ENCODE assay signal across 1 cellular context in the genomic region with DNA sequence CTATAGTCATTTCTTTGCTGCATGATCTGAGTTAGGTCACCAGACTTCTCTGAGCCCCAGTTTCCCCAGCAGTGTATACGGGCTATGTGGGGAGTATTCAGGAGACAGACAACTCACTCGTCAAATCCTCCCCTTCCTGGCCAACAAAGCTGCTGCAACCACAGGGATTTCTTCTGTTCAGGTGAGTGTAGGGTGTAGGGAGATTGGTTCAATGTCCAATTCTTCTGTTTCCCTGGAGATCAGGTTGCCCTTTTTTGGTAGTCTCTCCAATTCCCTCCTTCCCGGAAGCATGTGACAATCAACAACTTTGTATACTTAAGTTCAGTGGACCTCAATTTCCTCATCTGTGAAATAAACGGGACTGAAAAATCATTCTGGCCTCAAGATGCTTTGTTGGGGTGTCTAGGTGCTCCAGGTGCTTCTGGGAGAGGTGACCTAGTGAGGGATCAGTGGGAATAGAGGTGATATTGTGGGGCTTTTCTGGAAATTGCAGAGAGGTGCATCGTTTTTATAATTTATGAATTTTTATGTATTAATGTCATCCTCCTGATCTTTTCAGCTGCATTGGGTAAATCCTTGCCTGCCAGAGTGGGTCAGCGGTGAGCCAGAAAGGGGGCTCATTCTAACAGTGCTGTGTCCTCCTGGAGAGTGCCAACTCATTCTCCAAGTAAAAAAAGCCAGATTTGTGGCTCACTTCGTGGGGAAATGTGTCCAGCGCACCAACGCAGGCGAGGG.
TF ChIP-seq lines count a peak whose summit lies in the region.

No MANE protein-coding gene starts in this region.

TF ChIP-seq in HepG2, 621 proteins besides CTCF, POLR2A, EP300 and RAD21 (continued from another document and continues in another):
- TF ChIP-seq, protein P1, sequence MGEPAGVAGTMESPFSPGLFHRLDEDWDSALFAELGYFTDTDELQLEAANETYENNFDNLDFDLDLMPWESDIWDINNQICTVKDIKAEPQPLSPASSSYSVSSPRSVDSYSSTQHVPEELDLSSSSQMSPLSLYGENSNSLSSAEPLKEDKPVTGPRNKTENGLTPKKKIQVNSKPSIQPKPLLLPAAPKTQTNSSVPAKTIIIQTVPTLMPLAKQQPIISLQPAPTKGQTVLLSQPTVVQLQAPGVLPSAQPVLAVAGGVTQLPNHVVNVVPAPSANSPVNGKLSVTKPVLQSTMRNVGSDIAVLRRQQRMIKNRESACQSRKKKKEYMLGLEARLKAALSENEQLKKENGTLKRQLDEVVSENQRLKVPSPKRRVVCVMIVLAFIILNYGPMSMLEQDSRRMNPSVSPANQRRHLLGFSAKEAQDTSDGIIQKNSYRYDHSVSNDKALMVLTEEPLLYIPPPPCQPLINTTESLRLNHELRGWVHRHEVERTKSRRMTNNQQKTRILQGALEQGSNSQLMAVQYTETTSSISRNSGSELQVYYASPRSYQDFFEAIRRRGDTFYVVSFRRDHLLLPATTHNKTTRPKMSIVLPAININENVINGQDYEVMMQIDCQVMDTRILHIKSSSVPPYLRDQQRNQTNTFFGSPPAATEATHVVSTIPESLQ (CRISPR knock-in tag; conservative IDR thresholded peaks at IDR 0.05) = peak; percentile 46; the same call in 1 of the 2 replicates
- TF ChIP-seq ATF1 (CRISPR knock-in tag; IDR thresholded peaks at IDR 0.05) (no peak; the same call in 1 of the 2 replicates), SRSF1 (optimal IDR thresholded peaks at IDR 0.05; ENCODE audit: low read depth, low read length) (no peak), ZBTB8A (CRISPR knock-in tag; IDR thresholded peaks at IDR 0.05; ENCODE audit: borderline replicate concordance, low read depth) (peak; percentile 20; the same call in 1 of the 2 replicates), CBX2 (IDR thresholded peaks at IDR 0.05; ENCODE audit: low read depth, low read length) (no peak), CBX2 (CRISPR knock-in tag; IDR thresholded peaks at IDR 0.05; ENCODE audit: low read depth) (no peak), HDAC6 (IDR thresholded peaks at IDR 0.05; ENCODE audit: low read depth, low read length) (no peak), ZNF230 (CRISPR knock-in tag; IDR thresholded peaks at IDR 0.05) (no peak), HES4 (CRISPR knock-in tag; IDR thresholded peaks at IDR 0.05; ENCODE audit: borderline replicate concordance) (no peak), YEATS2 (CRISPR knock-in tag; IDR thresholded peaks at IDR 0.05; ENCODE audit: borderline replicate concordance) (peak; percentile 44; the same call in 1 of the 2 replicates), ZFP62 (CRISPR knock-in tag; IDR thresholded peaks at IDR 0.05) (no peak), ZNF619 (CRISPR knock-in tag; IDR thresholded peaks at IDR 0.05) (no peak), RXRA (CRISPR knock-in tag; IDR thresholded peaks at IDR 0.05) (no peak; the same call in 1 of the 2 replicates), ZNF124 (CRISPR knock-in tag; IDR thresholded peaks at IDR 0.05) (no peak), ZNF878 (CRISPR knock-in tag; IDR thresholded peaks at IDR 0.05) (peak; percentile 84; the same call in 1 of the 2 replicates), SNRNP70 (IDR thresholded peaks at IDR 0.05; ENCODE audit: low read depth, low read length) (no peak)
- TF ChIP-seq, protein P2, sequence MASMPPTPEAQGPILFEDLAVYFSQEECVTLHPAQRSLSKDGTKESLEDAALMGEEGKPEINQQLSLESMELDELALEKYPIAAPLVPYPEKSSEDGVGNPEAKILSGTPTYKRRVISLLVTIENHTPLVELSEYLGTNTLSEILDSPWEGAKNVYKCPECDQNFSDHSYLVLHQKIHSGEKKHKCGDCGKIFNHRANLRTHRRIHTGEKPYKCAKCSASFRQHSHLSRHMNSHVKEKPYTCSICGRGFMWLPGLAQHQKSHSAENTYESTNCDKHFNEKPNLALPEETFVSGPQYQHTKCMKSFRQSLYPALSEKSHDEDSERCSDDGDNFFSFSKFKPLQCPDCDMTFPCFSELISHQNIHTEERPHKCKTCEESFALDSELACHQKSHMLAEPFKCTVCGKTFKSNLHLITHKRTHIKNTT (CRISPR knock-in tag; IDR thresholded peaks at IDR 0.05) = no peak
- TF ChIP-seq, protein P3, sequence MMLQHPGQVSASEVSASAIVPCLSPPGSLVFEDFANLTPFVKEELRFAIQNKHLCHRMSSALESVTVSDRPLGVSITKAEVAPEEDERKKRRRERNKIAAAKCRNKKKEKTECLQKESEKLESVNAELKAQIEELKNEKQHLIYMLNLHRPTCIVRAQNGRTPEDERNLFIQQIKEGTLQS (CRISPR knock-in tag; IDR thresholded peaks at IDR 0.05) = no peak
- TF ChIP-seq, protein P4, sequence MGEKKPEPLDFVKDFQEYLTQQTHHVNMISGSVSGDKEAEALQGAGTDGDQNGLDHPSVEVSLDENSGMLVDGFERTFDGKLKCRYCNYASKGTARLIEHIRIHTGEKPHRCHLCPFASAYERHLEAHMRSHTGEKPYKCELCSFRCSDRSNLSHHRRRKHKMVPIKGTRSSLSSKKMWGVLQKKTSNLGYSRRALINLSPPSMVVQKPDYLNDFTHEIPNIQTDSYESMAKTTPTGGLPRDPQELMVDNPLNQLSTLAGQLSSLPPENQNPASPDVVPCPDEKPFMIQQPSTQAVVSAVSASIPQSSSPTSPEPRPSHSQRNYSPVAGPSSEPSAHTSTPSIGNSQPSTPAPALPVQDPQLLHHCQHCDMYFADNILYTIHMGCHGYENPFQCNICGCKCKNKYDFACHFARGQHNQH (CRISPR knock-in tag; IDR thresholded peaks at IDR 0.05) = peak; percentile 44
- TF ChIP-seq, protein P5, sequence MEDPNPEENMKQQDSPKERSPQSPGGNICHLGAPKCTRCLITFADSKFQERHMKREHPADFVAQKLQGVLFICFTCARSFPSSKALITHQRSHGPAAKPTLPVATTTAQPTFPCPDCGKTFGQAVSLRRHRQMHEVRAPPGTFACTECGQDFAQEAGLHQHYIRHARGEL (CRISPR knock-in tag; IDR thresholded peaks at IDR 0.05) = no peak
- TF ChIP-seq, protein P6, sequence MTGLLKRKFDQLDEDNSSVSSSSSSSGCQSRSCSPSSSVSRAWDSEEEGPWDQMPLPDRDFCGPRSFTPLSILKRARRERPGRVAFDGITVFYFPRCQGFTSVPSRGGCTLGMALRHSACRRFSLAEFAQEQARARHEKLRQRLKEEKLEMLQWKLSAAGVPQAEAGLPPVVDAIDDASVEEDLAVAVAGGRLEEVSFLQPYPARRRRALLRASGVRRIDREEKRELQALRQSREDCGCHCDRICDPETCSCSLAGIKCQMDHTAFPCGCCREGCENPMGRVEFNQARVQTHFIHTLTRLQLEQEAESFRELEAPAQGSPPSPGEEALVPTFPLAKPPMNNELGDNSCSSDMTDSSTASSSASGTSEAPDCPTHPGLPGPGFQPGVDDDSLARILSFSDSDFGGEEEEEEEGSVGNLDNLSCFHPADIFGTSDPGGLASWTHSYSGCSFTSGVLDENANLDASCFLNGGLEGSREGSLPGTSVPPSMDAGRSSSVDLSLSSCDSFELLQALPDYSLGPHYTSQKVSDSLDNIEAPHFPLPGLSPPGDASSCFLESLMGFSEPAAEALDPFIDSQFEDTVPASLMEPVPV (CRISPR knock-in tag; IDR thresholded peaks at IDR 0.05) = no peak
- TF ChIP-seq, protein P7, sequence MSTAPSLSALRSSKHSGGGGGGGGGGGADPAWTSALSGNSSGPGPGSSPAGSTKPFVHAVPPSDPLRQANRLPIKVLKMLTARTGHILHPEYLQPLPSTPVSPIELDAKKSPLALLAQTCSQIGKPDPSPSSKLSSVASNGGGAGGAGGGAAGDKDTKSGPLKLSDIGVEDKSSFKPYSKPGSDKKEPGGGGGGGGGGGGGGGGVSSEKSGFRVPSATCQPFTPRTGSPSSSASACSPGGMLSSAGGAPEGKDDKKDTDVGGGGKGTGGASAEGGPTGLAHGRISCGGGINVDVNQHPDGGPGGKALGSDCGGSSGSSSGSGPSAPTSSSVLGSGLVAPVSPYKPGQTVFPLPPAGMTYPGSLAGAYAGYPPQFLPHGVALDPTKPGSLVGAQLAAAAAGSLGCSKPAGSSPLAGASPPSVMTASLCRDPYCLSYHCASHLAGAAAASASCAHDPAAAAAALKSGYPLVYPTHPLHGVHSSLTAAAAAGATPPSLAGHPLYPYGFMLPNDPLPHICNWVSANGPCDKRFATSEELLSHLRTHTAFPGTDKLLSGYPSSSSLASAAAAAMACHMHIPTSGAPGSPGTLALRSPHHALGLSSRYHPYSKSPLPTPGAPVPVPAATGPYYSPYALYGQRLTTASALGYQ (CRISPR knock-in tag; IDR thresholded peaks at IDR 0.05) = peak; percentile 5; the same call in 1 of the 2 replicates
- TF ChIP-seq, protein P8, sequence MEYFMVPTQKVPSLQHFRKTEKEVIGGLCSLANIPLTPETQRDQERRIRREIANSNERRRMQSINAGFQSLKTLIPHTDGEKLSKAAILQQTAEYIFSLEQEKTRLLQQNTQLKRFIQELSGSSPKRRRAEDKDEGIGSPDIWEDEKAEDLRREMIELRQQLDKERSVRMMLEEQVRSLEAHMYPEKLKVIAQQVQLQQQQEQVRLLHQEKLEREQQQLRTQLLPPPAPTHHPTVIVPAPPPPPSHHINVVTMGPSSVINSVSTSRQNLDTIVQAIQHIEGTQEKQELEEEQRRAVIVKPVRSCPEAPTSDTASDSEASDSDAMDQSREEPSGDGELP (IDR thresholded peaks at IDR 0.05; ENCODE audit: borderline replicate concordance, low read depth) = peak; percentile 63; the same call in 1 of the 2 replicates
- TF ChIP-seq, protein P9, sequence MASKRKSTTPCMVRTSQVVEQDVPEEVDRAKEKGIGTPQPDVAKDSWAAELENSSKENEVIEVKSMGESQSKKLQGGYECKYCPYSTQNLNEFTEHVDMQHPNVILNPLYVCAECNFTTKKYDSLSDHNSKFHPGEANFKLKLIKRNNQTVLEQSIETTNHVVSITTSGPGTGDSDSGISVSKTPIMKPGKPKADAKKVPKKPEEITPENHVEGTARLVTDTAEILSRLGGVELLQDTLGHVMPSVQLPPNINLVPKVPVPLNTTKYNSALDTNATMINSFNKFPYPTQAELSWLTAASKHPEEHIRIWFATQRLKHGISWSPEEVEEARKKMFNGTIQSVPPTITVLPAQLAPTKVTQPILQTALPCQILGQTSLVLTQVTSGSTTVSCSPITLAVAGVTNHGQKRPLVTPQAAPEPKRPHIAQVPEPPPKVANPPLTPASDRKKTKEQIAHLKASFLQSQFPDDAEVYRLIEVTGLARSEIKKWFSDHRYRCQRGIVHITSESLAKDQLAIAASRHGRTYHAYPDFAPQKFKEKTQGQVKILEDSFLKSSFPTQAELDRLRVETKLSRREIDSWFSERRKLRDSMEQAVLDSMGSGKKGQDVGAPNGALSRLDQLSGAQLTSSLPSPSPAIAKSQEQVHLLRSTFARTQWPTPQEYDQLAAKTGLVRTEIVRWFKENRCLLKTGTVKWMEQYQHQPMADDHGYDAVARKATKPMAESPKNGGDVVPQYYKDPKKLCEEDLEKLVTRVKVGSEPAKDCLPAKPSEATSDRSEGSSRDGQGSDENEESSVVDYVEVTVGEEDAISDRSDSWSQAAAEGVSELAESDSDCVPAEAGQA (IDR thresholded peaks at IDR 0.05; ENCODE audit: low read depth) = 0 out of 2 replicates have a peak, but pooled peaks have one; percentile 11
- TF ChIP-seq, protein P9 (CRISPR knock-in tag; IDR thresholded peaks at IDR 0.05; ENCODE audit: borderline replicate concordance) = no peak
- TF ChIP-seq, protein P10, sequence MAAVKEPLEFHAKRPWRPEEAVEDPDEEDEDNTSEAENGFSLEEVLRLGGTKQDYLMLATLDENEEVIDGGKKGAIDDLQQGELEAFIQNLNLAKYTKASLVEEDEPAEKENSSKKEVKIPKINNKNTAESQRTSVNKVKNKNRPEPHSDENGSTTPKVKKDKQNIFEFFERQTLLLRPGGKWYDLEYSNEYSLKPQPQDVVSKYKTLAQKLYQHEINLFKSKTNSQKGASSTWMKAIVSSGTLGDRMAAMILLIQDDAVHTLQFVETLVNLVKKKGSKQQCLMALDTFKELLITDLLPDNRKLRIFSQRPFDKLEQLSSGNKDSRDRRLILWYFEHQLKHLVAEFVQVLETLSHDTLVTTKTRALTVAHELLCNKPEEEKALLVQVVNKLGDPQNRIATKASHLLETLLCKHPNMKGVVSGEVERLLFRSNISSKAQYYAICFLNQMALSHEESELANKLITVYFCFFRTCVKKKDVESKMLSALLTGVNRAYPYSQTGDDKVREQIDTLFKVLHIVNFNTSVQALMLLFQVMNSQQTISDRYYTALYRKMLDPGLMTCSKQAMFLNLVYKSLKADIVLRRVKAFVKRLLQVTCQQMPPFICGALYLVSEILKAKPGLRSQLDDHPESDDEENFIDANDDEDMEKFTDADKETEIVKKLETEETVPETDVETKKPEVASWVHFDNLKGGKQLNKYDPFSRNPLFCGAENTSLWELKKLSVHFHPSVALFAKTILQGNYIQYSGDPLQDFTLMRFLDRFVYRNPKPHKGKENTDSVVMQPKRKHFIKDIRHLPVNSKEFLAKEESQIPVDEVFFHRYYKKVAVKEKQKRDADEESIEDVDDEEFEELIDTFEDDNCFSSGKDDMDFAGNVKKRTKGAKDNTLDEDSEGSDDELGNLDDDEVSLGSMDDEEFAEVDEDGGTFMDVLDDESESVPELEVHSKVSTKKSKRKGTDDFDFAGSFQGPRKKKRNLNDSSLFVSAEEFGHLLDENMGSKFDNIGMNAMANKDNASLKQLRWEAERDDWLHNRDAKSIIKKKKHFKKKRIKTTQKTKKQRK (IDR thresholded peaks at IDR 0.05; ENCODE audit: low read length) = no peak
- TF ChIP-seq, protein P11, sequence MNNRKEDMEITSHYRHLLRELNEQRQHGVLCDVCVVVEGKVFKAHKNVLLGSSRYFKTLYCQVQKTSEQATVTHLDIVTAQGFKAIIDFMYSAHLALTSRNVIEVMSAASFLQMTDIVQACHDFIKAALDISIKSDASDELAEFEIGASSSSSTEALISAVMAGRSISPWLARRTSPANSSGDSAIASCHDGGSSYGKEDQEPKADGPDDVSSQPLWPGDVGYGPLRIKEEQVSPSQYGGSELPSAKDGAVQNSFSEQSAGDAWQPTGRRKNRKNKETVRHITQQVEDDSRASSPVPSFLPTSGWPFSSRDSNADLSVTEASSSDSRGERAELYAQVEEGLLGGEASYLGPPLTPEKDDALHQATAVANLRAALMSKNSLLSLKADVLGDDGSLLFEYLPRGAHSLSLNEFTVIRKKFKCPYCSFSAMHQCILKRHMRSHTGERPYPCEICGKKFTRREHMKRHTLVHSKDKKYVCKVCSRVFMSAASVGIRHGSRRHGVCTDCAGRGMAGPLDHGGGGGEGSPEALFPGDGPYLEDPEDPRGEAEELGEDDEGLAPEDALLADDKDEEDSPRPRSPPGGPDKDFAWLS (CRISPR knock-in tag; IDR thresholded peaks at IDR 0.05; ENCODE audit: borderline replicate concordance) = no peak
